In the genomic region with DNA sequence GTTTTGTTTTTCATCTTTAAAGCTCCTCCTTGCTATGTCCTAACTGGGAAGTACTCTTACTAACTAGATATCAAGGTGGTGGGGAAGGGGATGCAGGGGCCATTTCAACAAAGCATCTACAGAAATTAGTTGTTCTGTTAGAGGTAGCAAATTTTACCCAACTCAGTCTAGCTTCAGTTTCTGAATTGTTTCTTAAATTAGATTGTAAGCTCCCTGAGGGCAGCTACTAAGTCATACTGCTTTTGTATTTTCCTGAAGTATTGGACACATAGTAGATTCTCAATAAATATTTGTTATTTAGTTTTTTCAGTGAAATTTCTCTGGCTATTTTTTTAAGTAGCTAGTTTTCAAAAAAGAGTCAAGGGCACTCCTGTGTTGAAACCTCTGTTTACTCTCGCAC, we compare ENCODE assay signal across 11 cellular contexts. TPM values are rescaled to one million over a fixed set of nuclear protein-coding genes. Genes with fewer than 3 reads are reported as not detected.
DNase-seq lines count a peak whose midpoint lies in the region; ATAC-seq and TF ChIP-seq lines count a peak whose summit lies in the region.
"Had no signal": no experiment of that assay in that cellular context is flagged by ENCODE, and none has a peak within 500 bp of the region (broad histone marks: within the 10 kb centered on the region; RNA-seq: fewer than 3 reads in every experiment).

No MANE protein-coding gene starts in this region.

- H3K36me3 ChIP-seq in heart right ventricle (peaks cover 0 to 50% (median 15%) of the 10 kb centered on the region in 9 donors), kidney epithelial cell (ENCODE audit: control insufficient read depth, insufficient read depth, low read length) (no peaks in the 10 kb centered on the region), upper lobe of right lung (peaks cover 39% of the 10 kb centered on the region)

- peak overlapping the region in 5 of 10 donors; percentile 99 to 100 (median 99) for H3K27ac ChIP-seq in heart right ventricle
- H3K27ac ChIP-seq in upper lobe of right lung: no peak overlapping the region

- H3K4me1 ChIP-seq in heart right ventricle: peaks cover 14 to 63% (median 57%) of the 10 kb centered on the region in 9 donors
- peaks cover 38% of the 10 kb centered on the region for H3K4me1 ChIP-seq in upper lobe of right lung

- H3K9me3 ChIP-seq in heart right ventricle (no peaks in the 10 kb centered on the region), upper lobe of right lung (no peaks in the 10 kb centered on the region)

- no peaks in the 10 kb centered on the region for H3K27me3 Mint-ChIP-seq in activated naive CD8-positive, alpha-beta T cell treated with anti-CD3 and anti-CD28 coated beads for 36 hours

- peak overlapping the region; percentile 94 for H3K4me3 Mint-ChIP-seq in activated naive CD8-positive, alpha-beta T cell treated with anti-CD3 and anti-CD28 coated beads for 36 hours

- ATAC-seq in heart right ventricle (no peak), upper lobe of right lung (no peak)

- peak overlapping the region; percentile 98 for H3K27ac Mint-ChIP-seq in activated naive CD8-positive, alpha-beta T cell treated with anti-CD3 and anti-CD28 coated beads for 36 hours

- no peak for TF ChIP-seq CTCF in heart right ventricle (IDR thresholded peaks at IDR 0.05)
- no peak for TF ChIP-seq CTCF in kidney epithelial cell (IDR thresholded peaks at IDR 0.05; ENCODE audit: insufficient read depth, low read length, poor library complexity, severe bottlenecking)
- no peak for TF ChIP-seq CTCF in upper lobe of right lung (IDR thresholded peaks at IDR 0.05)

- H3K4me1 Mint-ChIP-seq in activated naive CD8-positive, alpha-beta T cell treated with anti-CD3 and anti-CD28 coated beads for 36 hours: peaks cover 64% of the 10 kb centered on the region

- peaks cover 74% of the 10 kb centered on the region for H3K36me3 Mint-ChIP-seq in activated naive CD8-positive, alpha-beta T cell treated with anti-CD3 and anti-CD28 coated beads for 36 hours

- no peak for DNase-seq in heart right ventricle
- no peak for DNase-seq in cardiac septum (ENCODE audit: low spot score)
- DNase-seq in activated naive CD8-positive, alpha-beta T cell treated with anti-CD3 and anti-CD28 coated beads for 36 hours: no peak
- no peak for DNase-seq in kidney epithelial cell (ENCODE audit: low read depth)
- DNase-seq in upper lobe of right lung: no peak
- no peak for DNase-seq in COLO668 (lab: John Stamatoyannopoulos, UW; ENCODE audit: unreplicated experiment)
- no peak for DNase-seq in NCI-H1092 (lab: John Stamatoyannopoulos, UW)
- DNase-seq in activated effector memory CD4-positive, alpha-beta T cell treated with Interleukin-2 at 50 U/mL for 16 hours: no peak
- DNase-seq: activated effector memory CD4-positive, alpha-beta T cell treated with anti-CD3 and anti-CD28 coated beads, Interleukin-2, amount 50 U/mL, for 16 hours; NCI-H226 had no signal

- H3K4me3 ChIP-seq in heart right ventricle: peak overlapping the region in 6 of 10 donors; percentile 83 to 92 (median 90)
- peak overlapping the region; percentile 88 for H3K4me3 ChIP-seq in kidney epithelial cell (ENCODE audit: low read depth, low read length)
- H3K4me3 ChIP-seq in upper lobe of right lung: peak overlapping the region; percentile 78

- peaks cover 8% of the 10 kb centered on the region for H3K9me3 Mint-ChIP-seq in activated naive CD8-positive, alpha-beta T cell treated with anti-CD3 and anti-CD28 coated beads for 36 hours

- intact Hi-C loops in heart right ventricle (cut with DNase I) (loop anchor here in 3 of 10 donors (5.0 kb wide), 4 partner anchors 35 to 50 kb away; a partner anchor contains a TSS), cardiac septum (cut with DNase I) (loop anchor here (5.0 kb wide), 1 partner anchor 50 kb away; a partner anchor contains a TSS), upper lobe of right lung (cut with DNase I) (no loop called here)

- no peaks in the 10 kb centered on the region for H3K27me3 ChIP-seq in heart right ventricle
- H3K27me3 ChIP-seq in kidney epithelial cell (ENCODE audit: control insufficient read depth, insufficient read depth, low read length): no peaks in the 10 kb centered on the region
- no peaks in the 10 kb centered on the region for H3K27me3 ChIP-seq in upper lobe of right lung

- WGBS in heart right ventricle, 2 donors: 95 to 100% methylated on average over 1 of the region's 1 CpG

RNA-seq across cellular contexts. Expression of a gene that starts 1.8 kb away (rescaled TPM):
- total RNA-seq in heart right ventricle: 100 to 1,000 TPM; 103 to 135 (median 112) TPM
- polyA plus RNA-seq in heart right ventricle: 10 to 100 TPM; 55.2 to 61.8 TPM
- 111 TPM for total RNA-seq in cardiac septum
- total RNA-seq in activated naive CD8-positive, alpha-beta T cell treated with anti-CD3 and anti-CD28 coated beads for 36 hours: 100 to 1,000 TPM; 247 to 266 TPM
- 61.7 and 70.9 TPM in 2 replicates for total RNA-seq in kidney epithelial cell
- 156 TPM for total RNA-seq in upper lobe of right lung

RNA-seq across cellular contexts. Expression of a gene that starts 16.4 kb away (rescaled TPM):
- total RNA-seq in heart right ventricle (1 to 10 TPM in 2 of 10 donors, under 1 TPM in 1, not detected in 7; 0.76 to 1.1 (median 1.1) TPM), cardiac septum (not detected), kidney epithelial cell (not detected in 2 replicates), upper lobe of right lung (not detected)
- under 1 TPM in 1 of 2 donors, not detected in 1; 0.22 TPM for polyA plus RNA-seq in heart right ventricle
- total RNA-seq in activated naive CD8-positive, alpha-beta T cell treated with anti-CD3 and anti-CD28 coated beads for 36 hours: not detected
- total RNA-seq: posterior vena cava had no signal

RNA-seq across cellular contexts. Expression of a gene that starts 30.6 kb away (rescaled TPM):
- total RNA-seq in heart right ventricle (100 to 1,000 TPM in 7 of 10 donors, 10 to 100 TPM in 3; 75.2 to 345 (median 129) TPM), cardiac septum (364 TPM), kidney epithelial cell (434 and 529 TPM in 2 replicates), upper lobe of right lung (326 TPM)
- 10 to 100 TPM; 85.9 to 97.6 TPM for polyA plus RNA-seq in heart right ventricle
- 100 to 1,000 TPM; 725 to 753 TPM for total RNA-seq in activated naive CD8-positive, alpha-beta T cell treated with anti-CD3 and anti-CD28 coated beads for 36 hours

RNA-seq across cellular contexts. Expression of a gene that starts 49.9 kb away (rescaled TPM):
- 100 to 1,000 TPM; 162 to 196 (median 171) TPM for total RNA-seq in heart right ventricle
- polyA plus RNA-seq in heart right ventricle: 100 to 1,000 TPM; 171 to 313 TPM
- 132 TPM for total RNA-seq in cardiac septum
- total RNA-seq in activated naive CD8-positive, alpha-beta T cell treated with anti-CD3 and anti-CD28 coated beads for 36 hours: 100 to 1,000 TPM; 167 to 181 TPM
- 106 and 117 TPM in 2 replicates for total RNA-seq in kidney epithelial cell
- total RNA-seq in upper lobe of right lung: 78.2 TPM
